21 cellular contexts compared by ENCODE assay signal in the genomic region with DNA sequence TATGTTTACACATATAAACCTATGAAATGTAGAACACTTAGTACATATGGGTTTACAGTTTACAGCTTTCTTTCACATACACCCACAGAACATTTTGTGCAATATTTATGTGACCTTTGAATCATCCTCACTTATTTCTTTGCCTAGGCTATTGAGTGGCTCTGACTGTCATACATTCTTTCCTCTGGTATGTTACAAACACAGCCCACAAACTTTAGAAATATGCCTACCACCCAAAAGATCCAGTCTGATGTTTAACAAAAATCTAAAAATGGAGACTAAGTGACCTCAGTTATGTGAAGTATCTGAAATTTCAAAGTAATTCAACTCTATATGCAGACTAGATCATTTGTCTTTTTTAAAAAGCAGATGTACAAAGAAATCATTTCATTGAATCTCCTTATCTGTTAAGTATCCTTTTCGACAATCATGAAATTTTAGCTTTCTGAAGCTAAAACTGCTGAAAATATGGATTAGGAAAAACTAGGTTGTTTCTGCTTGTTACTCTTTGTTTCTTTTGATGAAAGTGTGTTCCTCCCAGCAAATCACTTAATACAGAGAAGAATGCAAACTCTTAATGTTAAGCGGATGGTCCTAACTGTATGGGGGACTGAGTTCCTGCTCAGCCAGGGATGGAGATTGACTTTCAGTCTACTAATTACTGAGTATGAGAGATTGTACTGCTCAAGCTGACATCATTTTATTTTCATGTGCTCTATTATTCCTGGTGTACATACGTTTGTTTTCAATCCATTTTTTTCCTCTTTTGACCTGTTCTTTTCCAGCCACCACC. TPM values are rescaled to one million over a fixed set of nuclear protein-coding genes. Genes with fewer than 3 reads are reported as not detected.
A peak's percentile ranks its signal among the peaks of the same experiment; 100 is the strongest.
DNase-seq lines count a peak whose midpoint lies in the region; ATAC-seq and TF ChIP-seq lines count a peak whose summit lies in the region.
"Had no signal": no experiment of that assay in that cellular context is flagged by ENCODE, and none has a peak within 500 bp of the region (broad histone marks: within the 10 kb centered on the region; RNA-seq: fewer than 3 reads in every experiment).

No MANE protein-coding gene starts in this region.

- peak overlapping the region; percentile 88 for H3K27ac Mint-ChIP-seq in HFFc6
- no peak overlapping the region for H3K27ac Mint-ChIP-seq in activated T-cell treated with anti-CD3 and anti-CD28 coated beads, Interleukin-2, amount 50 U/mL, for 72 hours
- H3K27ac Mint-ChIP-seq: activated naive CD4-positive, alpha-beta T cell treated with anti-CD3 and anti-CD28 coated beads, Interleukin-2, amount 50 U/mL, for 24 hours; nephron had no signal

- intact Hi-C loops in left ventricle myocardium inferior (cut with micrococcal nuclease), result no loop called here

- peaks cover 9% of the 10 kb centered on the region for H3K4me1 ChIP-seq in smooth muscle cell (ENCODE audit: low read depth)
- H3K4me1 ChIP-seq in left ventricle myocardium inferior, result no peaks in the 10 kb centered on the region
- H3K4me1 ChIP-seq: right atrium auricular region, tibial nerve had no signal

- peaks cover 10% of the 10 kb centered on the region for H3K36me3 Mint-ChIP-seq in HFFc6 (ENCODE audit: low read depth)
- H3K36me3 Mint-ChIP-seq in activated T-cell treated with anti-CD3 and anti-CD28 coated beads, Interleukin-2, amount 50 U/mL, for 72 hours (ENCODE audit: insufficient read depth in 2 of 2), result peaks cover 3 to 4% of the 10 kb centered on the region in 2 donors

- H3K27ac ChIP-seq in brain microvascular endothelial cell (peak overlapping the region; percentile 61), smooth muscle cell (ENCODE audit: low read depth) (peak overlapping the region; percentile 86), left ventricle myocardium inferior (replicated peaks) (no peak overlapping the region)
- H3K27ac ChIP-seq: Peyer's patch, right atrium auricular region, tibial nerve had no signal

- H3K27me3 ChIP-seq in brain microvascular endothelial cell (replicated peaks), result no peaks in the 10 kb centered on the region
- no peaks in the 10 kb centered on the region for H3K27me3 ChIP-seq in smooth muscle cell (ENCODE audit: low read depth)
- H3K27me3 ChIP-seq in left ventricle myocardium inferior (ENCODE audit: low read depth), result no peaks in the 10 kb centered on the region
- H3K27me3 ChIP-seq: Peyer's patch, right atrium auricular region, tibial nerve had no signal

- no peaks in the 10 kb centered on the region for H4K20me1 ChIP-seq in smooth muscle cell (ENCODE audit: low read depth)

- no peak for ATAC-seq in HG03139 (IDR thresholded peaks at IDR 0.05; ENCODE audit: unreplicated experiment)
- ATAC-seq in activated T-cell treated with anti-CD3 and anti-CD28 coated beads, Interleukin-2, amount 50 U/mL, for 72 hours (replicated peaks in 1 of 2), result no peak
- ATAC-seq: activated CD4-positive, CD25-positive, alpha-beta regulatory T cell treated with anti-CD3 and anti-CD28 coated beads, Interleukin-2, amount 50 U/mL, for 24 hours had no signal

- no peak overlapping the region for H3K4me3 ChIP-seq in brain microvascular endothelial cell (ENCODE audit: low read depth, low read length)
- H3K4me3 ChIP-seq in smooth muscle cell, result no peak overlapping the region
- H3K4me3 ChIP-seq in left ventricle myocardium inferior, result no peak overlapping the region
- H3K4me3 ChIP-seq: Peyer's patch, right atrium auricular region, tibial nerve had no signal

- H3K36me3 ChIP-seq in brain microvascular endothelial cell (replicated peaks) (no peaks in the 10 kb centered on the region), smooth muscle cell (ENCODE audit: low read depth) (no peaks in the 10 kb centered on the region), left ventricle myocardium inferior (no peaks in the 10 kb centered on the region)
- H3K36me3 ChIP-seq: Peyer's patch, right atrium auricular region, tibial nerve had no signal

- peaks cover 40% of the 10 kb centered on the region for H3K4me1 Mint-ChIP-seq in HFFc6 (ENCODE audit: low read depth)
- H3K4me1 Mint-ChIP-seq in activated T-cell treated with anti-CD3 and anti-CD28 coated beads, Interleukin-2, amount 50 U/mL, for 72 hours (ENCODE audit: low read depth), result no peaks in the 10 kb centered on the region
- H3K4me1 Mint-ChIP-seq: activated naive CD4-positive, alpha-beta T cell treated with anti-CD3 and anti-CD28 coated beads, Interleukin-2, amount 50 U/mL, for 24 hours; central memory CD8-positive, alpha-beta T cell had no signal

- no peaks in the 10 kb centered on the region for H3K79me2 ChIP-seq in smooth muscle cell (ENCODE audit: low read depth)

- peak overlapping the region; percentile 73 for H2AFZ ChIP-seq in smooth muscle cell (ENCODE audit: low read depth)

- no peaks in the 10 kb centered on the region for H3K9me3 ChIP-seq in smooth muscle cell (replicated peaks; ENCODE audit: low read depth)
- peaks cover 19% of the 10 kb centered on the region for H3K9me3 ChIP-seq in left ventricle myocardium inferior (replicated peaks)
- H3K9me3 ChIP-seq: Peyer's patch had no signal

- peak overlapping the region; percentile 77 for H3K4me2 ChIP-seq in smooth muscle cell

- DNase-seq in HFFc6 (peak; percentile 63), brain microvascular endothelial cell (peak; percentile 48), hepatic stellate cell (ENCODE audit: low spot score) (peak; percentile 51), smooth muscle cell (lab: John Stamatoyannopoulos, UW; ENCODE audit: unreplicated experiment) (no peak), left ventricle myocardium inferior (no peak)
- DNase-seq in activated T-cell treated with anti-CD3 and anti-CD28 coated beads, Interleukin-2, amount 50 U/mL, for 72 hours, result no peak
- DNase-seq: activated CD8-positive, alpha-beta memory T cell treated with anti-CD3 and anti-CD28 coated beads, Interleukin-2, amount 50 U/mL, for 48 hours; KBM-7; NCI-H1694; NCI-H526 treated with DMSO at 0.1 percent for 48 hours; Peyer's patch; stimulated activated CD4-positive, alpha-beta T cell treated with anti-CD3 and anti-CD28 coated beads, Interleukin-4, amount 100 ng/mL, for 4 hours; T-helper 1 cell had no signal

- peaks cover 9% of the 10 kb centered on the region for H3K9me3 Mint-ChIP-seq in HFFc6
- peaks cover 3 to 4% of the 10 kb centered on the region in 2 donors for H3K9me3 Mint-ChIP-seq in activated T-cell treated with anti-CD3 and anti-CD28 coated beads, Interleukin-2, amount 50 U/mL, for 72 hours

- TF ChIP-seq CTCF in HFFc6 (IDR thresholded peaks at IDR 0.05), result no peak
- no peak for TF ChIP-seq CTCF in brain microvascular endothelial cell (IDR thresholded peaks at IDR 0.05; ENCODE audit: low read depth, low read length, missing control alignments)
- no peak for TF ChIP-seq CTCF in smooth muscle cell (IDR thresholded peaks at IDR 0.05; ENCODE audit: borderline replicate concordance, insufficient read depth, poor library complexity, severe bottlenecking)
- no peak for TF ChIP-seq CTCF in left ventricle myocardium inferior (IDR thresholded peaks at IDR 0.05; ENCODE audit: borderline replicate concordance)

- WGBS in smooth muscle cell (ENCODE audit: low lambda C conversion rate), result 57% methylated on average over 3 of the region's 3 CpGs

- in situ Hi-C loops in brain microvascular endothelial cell (cut with HindIII; ENCODE audit: low pct_ligation_motif_present, low sequenced_read_pairs), result no loop called here

- no peaks in the 10 kb centered on the region; the same call in 1 of the 2 replicates for H3K27me3 Mint-ChIP-seq in HFFc6 (ENCODE audit: insufficient read depth)
- no peaks in the 10 kb centered on the region for H3K27me3 Mint-ChIP-seq in activated T-cell treated with anti-CD3 and anti-CD28 coated beads, Interleukin-2, amount 50 U/mL, for 72 hours (ENCODE audit: low read depth)
- H3K27me3 Mint-ChIP-seq: activated naive CD4-positive, alpha-beta T cell treated with anti-CD3 and anti-CD28 coated beads, Interleukin-2, amount 50 U/mL, for 24 hours; central memory CD8-positive, alpha-beta T cell had no signal

- no peaks in the 10 kb centered on the region for H3F3A ChIP-seq in smooth muscle cell (ENCODE audit: low read depth)

- peak overlapping the region; percentile 50 for H3K9ac ChIP-seq in smooth muscle cell (ENCODE audit: low read depth)

- peak overlapping the region; percentile 64 for H3K4me3 Mint-ChIP-seq in HFFc6
- no peak overlapping the region for H3K4me3 Mint-ChIP-seq in activated T-cell treated with anti-CD3 and anti-CD28 coated beads, Interleukin-2, amount 50 U/mL, for 72 hours
- H3K4me3 Mint-ChIP-seq: activated naive CD4-positive, alpha-beta T cell treated with anti-CD3 and anti-CD28 coated beads, Interleukin-2, amount 50 U/mL, for 24 hours; central memory CD8-positive, alpha-beta T cell; nephron had no signal

RNA-seq across cellular contexts. Expression of a gene that starts 27.7 kb away (rescaled TPM):
- not detected for total RNA-seq in HFFc6 (2021; fragmentation: NEBNext Ultra II Directional; extraction: Animal tissue kit (Norgen Biotek cat#: 25700))
- total RNA-seq in smooth muscle cell, result not detected in 2 replicates
- 0.49 TPM in 1 of 2 replicates, not detected in the other for polyA plus RNA-seq in smooth muscle cell
- not detected for total RNA-seq in left ventricle myocardium inferior
- not detected for total RNA-seq in activated T-cell treated with anti-CD3 and anti-CD28 coated beads, Interleukin-2, amount 50 U/mL, for 72 hours
- total RNA-seq: lower leg skin, Peyer's patch, right atrium auricular region, tibial nerve had no signal

Comparison
In these comparisons a context has a peak if more than half of its experiments do, and no peak if none do; other contexts are left out.
1. DNase-seq: peak in HFFc6 (single experiment), brain microvascular endothelial cell (single experiment) and hepatic stellate cell (single experiment); none in smooth muscle cell (single experiment), left ventricle myocardium inferior (single experiment) and activated T-cell treated with anti-CD3 and anti-CD28 coated beads, Interleukin-2, amount 50 U/mL, for 72 hours (0 of 2).